In genomic region chr4:176293660-176294059, GRCh38 we compare ENCODE assay signal across 27 cellular contexts. TPM values are rescaled to one million over a fixed set of nuclear protein-coding genes. Genes with fewer than 3 reads are reported as not detected.
"Had no signal": no experiment of that assay in that cellular context is flagged by ENCODE, and none has a peak within 500 bp of the region (broad histone marks: within the 10 kb centered on the region; RNA-seq: fewer than 3 reads in every experiment).

No MANE protein-coding gene starts in this region.

- H3K9me3 ChIP-seq: esophagus muscularis mucosa, gastroesophageal sphincter, heart left ventricle, left lung, lower lobe of right lung, mucosa of descending colon had no signal

- H3K4me1 ChIP-seq: esophagus muscularis mucosa, foreskin keratinocyte, gastroesophageal sphincter, heart left ventricle, left lung, lower lobe of right lung had no signal

- DNase-seq: dermis blood vessel endothelial cell; dorsolateral prefrontal cortex; effector CD4-positive, alpha-beta T cell; effector memory CD4-positive, alpha-beta T cell; foreskin keratinocyte; heart left ventricle; hippocampal formation; left cardiac atrium; left lung; left ventricle myocardium superior; lower lobe of right lung; mesenchymal stem cell; mucosa of descending colon; naive B cell had no signal

- ATAC-seq: foreskin keratinocyte, gastroesophageal sphincter, heart left ventricle, left cardiac atrium, left lung, left ventricle myocardium superior, lower lobe of right lung, mucosa of descending colon had no signal

- H3K4me3 ChIP-seq: coronary artery, dorsolateral prefrontal cortex, esophagus muscularis mucosa, gastroesophageal sphincter, heart left ventricle, left lung, lower lobe of right lung, mucosa of descending colon had no signal

- H3K27me3 ChIP-seq: dorsolateral prefrontal cortex, esophagus muscularis mucosa, foreskin keratinocyte, gastroesophageal sphincter, heart left ventricle, left lung had no signal

- H3K36me3 ChIP-seq: esophagus muscularis mucosa, gastroesophageal sphincter, heart left ventricle, left lung, lower lobe of right lung had no signal

- H3K27ac ChIP-seq: coronary artery, dorsolateral prefrontal cortex, esophagus muscularis mucosa, foreskin keratinocyte, gastroesophageal sphincter, heart left ventricle, left lung, lower lobe of right lung had no signal

- FAIRE-seq: colon, endothelial cell of umbilical vein, frontal cortex, islet of Langerhans, keratinocyte had no signal

RNA-seq across cellular contexts. Expression of gene ASB5, which starts 24.6 kb away (rescaled TPM):
- total RNA-seq: dermis blood vessel endothelial cell, endothelial cell of umbilical vein, epithelial cell of proximal tubule, foreskin keratinocyte, kidney epithelial cell, left lung, lower lobe of right lung, lung microvascular endothelial cell, mesenteric fat pad, mesothelial cell of epicardium had no signal
- polyA plus RNA-seq: endothelial cell of umbilical vein, foreskin keratinocyte, keratinocyte had no signal
